Comparison of ENCODE assay signal across 9 cellular contexts in genomic region chr10:110733256-110733952, GRCh38.
DNase-seq lines count a peak whose midpoint lies in the region; ATAC-seq and TF ChIP-seq lines count a peak whose summit lies in the region.
"Had no signal": no experiment of that assay in that cellular context is flagged by ENCODE, and none has a peak within 500 bp of the region (broad histone marks: within the 10 kb centered on the region; RNA-seq: fewer than 3 reads in every experiment).

No MANE protein-coding gene starts in this region.

- H3K27me3 ChIP-seq in right atrium auricular region, result no peaks in the 10 kb centered on the region

- TF ChIP-seq CTCF in WI38 (IDR thresholded peaks at IDR 0.05; ENCODE audit: low read depth, low read length), result no peak
- TF ChIP-seq CTCF in right atrium auricular region (IDR thresholded peaks at IDR 0.05), result no peak

- no peaks in the 10 kb centered on the region for H3K36me3 ChIP-seq in right atrium auricular region

- peak; percentile 30 for ATAC-seq in activated CD4-positive, alpha-beta T cell treated with anti-CD3 and anti-CD28 coated beads for 36 hours
- ATAC-seq in HG02759 (IDR thresholded peaks at IDR 0.05; ENCODE audit: unreplicated experiment) (no peak), HG02852 (IDR thresholded peaks at IDR 0.05; ENCODE audit: unreplicated experiment) (no peak)

- peak overlapping the region; percentile 46 to 50 for H3K27ac ChIP-seq in right atrium auricular region

- CTCF ChIA-PET in activated CD4-positive, alpha-beta T cell treated with anti-CD3 and anti-CD28 coated beads for 36 hours (lab: Charles Lee), result interaction anchor here (0.6 to 1.2 kb wide), 5 partner anchors 12 to 176 kb away, joined by 3 read pairs; no protein-coding TSS in a partner anchor

- H3K9me3 ChIP-seq in right atrium auricular region, result no peaks in the 10 kb centered on the region

- peaks cover 13% of the 10 kb centered on the region for H3K4me1 Mint-ChIP-seq in activated CD4-positive, alpha-beta T cell treated with anti-CD3 and anti-CD28 coated beads for 36 hours

- H3K4me3 Mint-ChIP-seq in activated CD4-positive, alpha-beta T cell treated with anti-CD3 and anti-CD28 coated beads for 36 hours, result peak overlapping the region; percentile 37
- H3K4me3 Mint-ChIP-seq: B cell had no signal

- H3K4me3 ChIP-seq in WI38 (ENCODE audit: low read depth, low read length) (peak overlapping the region; percentile 43), right atrium auricular region (peak overlapping the region in 1 of 2 donors; percentile 17)

- H3K4me1 ChIP-seq in right atrium auricular region, result peaks cover 0 to 36% of the 10 kb centered on the region in 2 donors

- intact Hi-C loops in activated CD4-positive, alpha-beta T cell treated with anti-CD3 and anti-CD28 coated beads for 36 hours (cut with DNase I, micrococcal nuclease), result no loop called here

- no peaks in the 10 kb centered on the region for H3K36me3 Mint-ChIP-seq in activated CD4-positive, alpha-beta T cell treated with anti-CD3 and anti-CD28 coated beads for 36 hours (ENCODE audit: low read depth)

- H3K27ac Mint-ChIP-seq in activated CD4-positive, alpha-beta T cell treated with anti-CD3 and anti-CD28 coated beads for 36 hours, result no peak overlapping the region
- H3K27ac Mint-ChIP-seq: B cell had no signal

- no peaks in the 10 kb centered on the region for H3K9me3 Mint-ChIP-seq in activated CD4-positive, alpha-beta T cell treated with anti-CD3 and anti-CD28 coated beads for 36 hours (ENCODE audit: low read depth)

- DNase-seq in activated CD4-positive, alpha-beta T cell treated with anti-CD3 and anti-CD28 coated beads for 36 hours, result peak; percentile 24
- DNase-seq in activated CD4-positive, alpha-beta T cell treated with anti-CD3 and anti-CD28 coated beads for 48 hours, result no peak
- DNase-seq in right atrium auricular region (ENCODE audit: low spot score) (no peak), stromal cell of bone marrow (ENCODE audit: low read depth) (peak; percentile 28)
- no peak for DNase-seq in stimulated activated CD4-positive, alpha-beta T cell treated with anti-CD3 and anti-CD28 coated beads, Interleukin-4, amount 100 ng/mL, for 1 hour

- POLR2A ChIA-PET in activated CD4-positive, alpha-beta T cell treated with anti-CD3 and anti-CD28 coated beads for 36 hours (lab: Charles Lee), result no interaction called here

- no peaks in the 10 kb centered on the region for H3K27me3 Mint-ChIP-seq in activated CD4-positive, alpha-beta T cell treated with anti-CD3 and anti-CD28 coated beads for 36 hours

Comparison
In these comparisons a context has a peak if more than half of its experiments do, and no peak if none do; other contexts are left out.
1. DNase-seq: peak in activated CD4-positive, alpha-beta T cell treated with anti-CD3 and anti-CD28 coated beads for 36 hours (single experiment) and stromal cell of bone marrow (single experiment); none in activated CD4-positive, alpha-beta T cell treated with anti-CD3 and anti-CD28 coated beads for 48 hours (single experiment), right atrium auricular region (single experiment) and stimulated activated CD4-positive, alpha-beta T cell treated with anti-CD3 and anti-CD28 coated beads, Interleukin-4, amount 100 ng/mL, for 1 hour (single experiment).